1 cellular context compared by ENCODE assay signal in the genomic region with DNA sequence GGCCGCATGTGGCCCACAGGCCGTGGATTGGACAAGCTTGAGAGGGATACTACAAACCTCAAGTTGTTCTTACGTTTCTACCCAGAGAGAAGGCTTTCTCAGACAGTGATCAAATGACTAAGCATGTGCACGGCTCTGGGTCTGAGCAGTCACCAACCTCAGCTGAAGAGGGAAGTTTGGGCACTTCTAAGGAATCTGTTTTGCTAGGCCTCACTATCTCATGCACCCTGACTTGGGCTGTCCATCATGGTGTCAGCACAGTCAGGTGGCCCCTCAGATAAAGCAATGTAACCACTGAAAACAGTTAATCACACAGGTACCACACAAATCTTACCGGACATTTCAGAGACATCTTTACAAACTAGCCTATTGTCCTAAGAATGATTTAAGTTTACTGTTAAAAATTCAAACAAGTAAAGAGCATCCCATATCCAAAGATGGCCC.
TF ChIP-seq lines count a peak whose summit lies in the region.

No MANE protein-coding gene starts in this region.

TF ChIP-seq in K562, 482 proteins besides CTCF, POLR2A, EP300 and RAD21 (continued from another document and continues in another):
- 0 out of 2 replicates have a peak, but pooled peaks have one; percentile 45 for TF ChIP-seq ZNF134 (CRISPR knock-in tag; conservative IDR thresholded peaks at IDR 0.05)
- TF ChIP-seq PHF20 (IDR thresholded peaks at IDR 0.05; ENCODE audit: partially characterized antibody), result no peak
- TF ChIP-seq ZNF830 (CRISPR knock-in tag; IDR thresholded peaks at IDR 0.05), result no peak
- TF ChIP-seq PTBP1 (IDR thresholded peaks at IDR 0.05; ENCODE audit: low read depth, low read length), result no peak
- TF ChIP-seq CBFA2T2 (conservative IDR thresholded peaks at IDR 0.05), result peak; percentile 97
- TF ChIP-seq, protein P1, sequence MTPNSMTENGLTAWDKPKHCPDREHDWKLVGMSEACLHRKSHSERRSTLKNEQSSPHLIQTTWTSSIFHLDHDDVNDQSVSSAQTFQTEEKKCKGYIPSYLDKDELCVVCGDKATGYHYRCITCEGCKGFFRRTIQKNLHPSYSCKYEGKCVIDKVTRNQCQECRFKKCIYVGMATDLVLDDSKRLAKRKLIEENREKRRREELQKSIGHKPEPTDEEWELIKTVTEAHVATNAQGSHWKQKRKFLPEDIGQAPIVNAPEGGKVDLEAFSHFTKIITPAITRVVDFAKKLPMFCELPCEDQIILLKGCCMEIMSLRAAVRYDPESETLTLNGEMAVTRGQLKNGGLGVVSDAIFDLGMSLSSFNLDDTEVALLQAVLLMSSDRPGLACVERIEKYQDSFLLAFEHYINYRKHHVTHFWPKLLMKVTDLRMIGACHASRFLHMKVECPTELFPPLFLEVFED (CRISPR knock-in tag; conservative IDR thresholded peaks at IDR 0.05), result no peak; the same call in 1 of the 2 replicates
- TF ChIP-seq, protein P2, sequence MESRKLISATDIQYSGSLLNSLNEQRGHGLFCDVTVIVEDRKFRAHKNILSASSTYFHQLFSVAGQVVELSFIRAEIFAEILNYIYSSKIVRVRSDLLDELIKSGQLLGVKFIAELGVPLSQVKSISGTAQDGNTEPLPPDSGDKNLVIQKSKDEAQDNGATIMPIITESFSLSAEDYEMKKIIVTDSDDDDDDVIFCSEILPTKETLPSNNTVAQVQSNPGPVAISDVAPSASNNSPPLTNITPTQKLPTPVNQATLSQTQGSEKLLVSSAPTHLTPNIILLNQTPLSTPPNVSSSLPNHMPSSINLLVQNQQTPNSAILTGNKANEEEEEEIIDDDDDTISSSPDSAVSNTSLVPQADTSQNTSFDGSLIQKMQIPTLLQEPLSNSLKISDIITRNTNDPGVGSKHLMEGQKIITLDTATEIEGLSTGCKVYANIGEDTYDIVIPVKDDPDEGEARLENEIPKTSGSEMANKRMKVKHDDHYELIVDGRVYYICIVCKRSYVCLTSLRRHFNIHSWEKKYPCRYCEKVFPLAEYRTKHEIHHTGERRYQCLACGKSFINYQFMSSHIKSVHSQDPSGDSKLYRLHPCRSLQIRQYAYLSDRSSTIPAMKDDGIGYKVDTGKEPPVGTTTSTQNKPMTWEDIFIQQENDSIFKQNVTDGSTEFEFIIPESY (CRISPR knock-in tag; IDR thresholded peaks at IDR 0.05), result no peak
- TF ChIP-seq, protein P3, sequence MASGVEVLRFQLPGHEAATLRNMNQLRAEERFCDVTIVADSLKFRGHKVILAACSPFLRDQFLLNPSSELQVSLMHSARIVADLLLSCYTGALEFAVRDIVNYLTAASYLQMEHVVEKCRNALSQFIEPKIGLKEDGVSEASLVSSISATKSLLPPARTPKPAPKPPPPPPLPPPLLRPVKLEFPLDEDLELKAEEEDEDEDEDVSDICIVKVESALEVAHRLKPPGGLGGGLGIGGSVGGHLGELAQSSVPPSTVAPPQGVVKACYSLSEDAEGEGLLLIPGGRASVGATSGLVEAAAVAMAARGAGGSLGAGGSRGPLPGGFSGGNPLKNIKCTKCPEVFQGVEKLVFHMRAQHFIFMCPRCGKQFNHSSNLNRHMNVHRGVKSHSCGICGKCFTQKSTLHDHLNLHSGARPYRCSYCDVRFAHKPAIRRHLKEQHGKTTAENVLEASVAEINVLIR (CRISPR knock-in tag; IDR thresholded peaks at IDR 0.05), result peak; percentile 64; the same call in 1 of the 2 replicates
- TF ChIP-seq ZNF239 (CRISPR knock-in tag; IDR thresholded peaks at IDR 0.05), result peak; percentile 70
- TF ChIP-seq, protein P4, sequence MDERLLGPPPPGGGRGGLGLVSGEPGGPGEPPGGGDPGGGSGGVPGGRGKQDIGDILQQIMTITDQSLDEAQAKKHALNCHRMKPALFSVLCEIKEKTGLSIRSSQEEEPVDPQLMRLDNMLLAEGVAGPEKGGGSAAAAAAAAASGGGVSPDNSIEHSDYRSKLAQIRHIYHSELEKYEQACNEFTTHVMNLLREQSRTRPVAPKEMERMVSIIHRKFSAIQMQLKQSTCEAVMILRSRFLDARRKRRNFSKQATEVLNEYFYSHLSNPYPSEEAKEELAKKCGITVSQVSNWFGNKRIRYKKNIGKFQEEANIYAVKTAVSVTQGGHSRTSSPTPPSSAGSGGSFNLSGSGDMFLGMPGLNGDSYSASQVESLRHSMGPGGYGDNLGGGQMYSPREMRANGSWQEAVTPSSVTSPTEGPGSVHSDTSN (CRISPR knock-in tag; IDR thresholded peaks at IDR 0.05; ENCODE audit: low read depth), result peak; percentile 93
- TF ChIP-seq, protein P4 (tag; conservative IDR thresholded peaks at IDR 0.05; ENCODE audit: low read depth), result peak; percentile 100
- TF ChIP-seq, protein P5, sequence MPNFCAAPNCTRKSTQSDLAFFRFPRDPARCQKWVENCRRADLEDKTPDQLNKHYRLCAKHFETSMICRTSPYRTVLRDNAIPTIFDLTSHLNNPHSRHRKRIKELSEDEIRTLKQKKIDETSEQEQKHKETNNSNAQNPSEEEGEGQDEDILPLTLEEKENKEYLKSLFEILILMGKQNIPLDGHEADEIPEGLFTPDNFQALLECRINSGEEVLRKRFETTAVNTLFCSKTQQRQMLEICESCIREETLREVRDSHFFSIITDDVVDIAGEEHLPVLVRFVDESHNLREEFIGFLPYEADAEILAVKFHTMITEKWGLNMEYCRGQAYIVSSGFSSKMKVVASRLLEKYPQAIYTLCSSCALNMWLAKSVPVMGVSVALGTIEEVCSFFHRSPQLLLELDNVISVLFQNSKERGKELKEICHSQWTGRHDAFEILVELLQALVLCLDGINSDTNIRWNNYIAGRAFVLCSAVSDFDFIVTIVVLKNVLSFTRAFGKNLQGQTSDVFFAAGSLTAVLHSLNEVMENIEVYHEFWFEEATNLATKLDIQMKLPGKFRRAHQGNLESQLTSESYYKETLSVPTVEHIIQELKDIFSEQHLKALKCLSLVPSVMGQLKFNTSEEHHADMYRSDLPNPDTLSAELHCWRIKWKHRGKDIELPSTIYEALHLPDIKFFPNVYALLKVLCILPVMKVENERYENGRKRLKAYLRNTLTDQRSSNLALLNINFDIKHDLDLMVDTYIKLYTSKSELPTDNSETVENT (CRISPR knock-in tag; IDR thresholded peaks at IDR 0.05), result no peak
- TF ChIP-seq U2AF1 (optimal IDR thresholded peaks at IDR 0.05; ENCODE audit: low read depth, low read length), result no peak
- peak; percentile 94 for TF ChIP-seq PHB2 (IDR thresholded peaks at IDR 0.05; ENCODE audit: low read depth)
- no peak for TF ChIP-seq NR4A1 (CRISPR knock-in tag; IDR thresholded peaks at IDR 0.05)
- TF ChIP-seq NR4A1 (tag; IDR thresholded peaks at IDR 0.05), result peak; percentile 93
- TF ChIP-seq ZNF764 (CRISPR knock-in tag; IDR thresholded peaks at IDR 0.05; ENCODE audit: low read depth), result no peak
- TF ChIP-seq KDM5B (IDR thresholded peaks at IDR 0.05; ENCODE audit: insufficient replicate concordance, low read depth, low read length), result no peak
- no peak for TF ChIP-seq RBM22 (IDR thresholded peaks at IDR 0.05; ENCODE audit: low read depth, low read length, poor library complexity, severe bottlenecking)
- TF ChIP-seq, protein P6, sequence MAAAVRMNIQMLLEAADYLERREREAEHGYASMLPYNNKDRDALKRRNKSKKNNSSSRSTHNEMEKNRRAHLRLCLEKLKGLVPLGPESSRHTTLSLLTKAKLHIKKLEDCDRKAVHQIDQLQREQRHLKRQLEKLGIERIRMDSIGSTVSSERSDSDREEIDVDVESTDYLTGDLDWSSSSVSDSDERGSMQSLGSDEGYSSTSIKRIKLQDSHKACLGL (CRISPR knock-in tag; IDR thresholded peaks at IDR 0.05; ENCODE audit: borderline replicate concordance, poor library complexity, severe bottlenecking), result peak; percentile 10
- TF ChIP-seq, protein P7, sequence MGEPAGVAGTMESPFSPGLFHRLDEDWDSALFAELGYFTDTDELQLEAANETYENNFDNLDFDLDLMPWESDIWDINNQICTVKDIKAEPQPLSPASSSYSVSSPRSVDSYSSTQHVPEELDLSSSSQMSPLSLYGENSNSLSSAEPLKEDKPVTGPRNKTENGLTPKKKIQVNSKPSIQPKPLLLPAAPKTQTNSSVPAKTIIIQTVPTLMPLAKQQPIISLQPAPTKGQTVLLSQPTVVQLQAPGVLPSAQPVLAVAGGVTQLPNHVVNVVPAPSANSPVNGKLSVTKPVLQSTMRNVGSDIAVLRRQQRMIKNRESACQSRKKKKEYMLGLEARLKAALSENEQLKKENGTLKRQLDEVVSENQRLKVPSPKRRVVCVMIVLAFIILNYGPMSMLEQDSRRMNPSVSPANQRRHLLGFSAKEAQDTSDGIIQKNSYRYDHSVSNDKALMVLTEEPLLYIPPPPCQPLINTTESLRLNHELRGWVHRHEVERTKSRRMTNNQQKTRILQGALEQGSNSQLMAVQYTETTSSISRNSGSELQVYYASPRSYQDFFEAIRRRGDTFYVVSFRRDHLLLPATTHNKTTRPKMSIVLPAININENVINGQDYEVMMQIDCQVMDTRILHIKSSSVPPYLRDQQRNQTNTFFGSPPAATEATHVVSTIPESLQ (CRISPR knock-in tag; IDR thresholded peaks at IDR 0.05), result no peak
- TF ChIP-seq, protein P8, sequence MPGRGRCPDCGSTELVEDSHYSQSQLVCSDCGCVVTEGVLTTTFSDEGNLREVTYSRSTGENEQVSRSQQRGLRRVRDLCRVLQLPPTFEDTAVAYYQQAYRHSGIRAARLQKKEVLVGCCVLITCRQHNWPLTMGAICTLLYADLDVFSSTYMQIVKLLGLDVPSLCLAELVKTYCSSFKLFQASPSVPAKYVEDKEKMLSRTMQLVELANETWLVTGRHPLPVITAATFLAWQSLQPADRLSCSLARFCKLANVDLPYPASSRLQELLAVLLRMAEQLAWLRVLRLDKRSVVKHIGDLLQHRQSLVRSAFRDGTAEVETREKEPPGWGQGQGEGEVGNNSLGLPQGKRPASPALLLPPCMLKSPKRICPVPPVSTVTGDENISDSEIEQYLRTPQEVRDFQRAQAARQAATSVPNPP (IDR thresholded peaks at IDR 0.05; ENCODE audit: borderline replicate concordance, insufficient read depth, insufficient read length), result no peak
- no peak for TF ChIP-seq MIER1 (IDR thresholded peaks at IDR 0.05; ENCODE audit: low read depth)
- TF ChIP-seq, protein P9, sequence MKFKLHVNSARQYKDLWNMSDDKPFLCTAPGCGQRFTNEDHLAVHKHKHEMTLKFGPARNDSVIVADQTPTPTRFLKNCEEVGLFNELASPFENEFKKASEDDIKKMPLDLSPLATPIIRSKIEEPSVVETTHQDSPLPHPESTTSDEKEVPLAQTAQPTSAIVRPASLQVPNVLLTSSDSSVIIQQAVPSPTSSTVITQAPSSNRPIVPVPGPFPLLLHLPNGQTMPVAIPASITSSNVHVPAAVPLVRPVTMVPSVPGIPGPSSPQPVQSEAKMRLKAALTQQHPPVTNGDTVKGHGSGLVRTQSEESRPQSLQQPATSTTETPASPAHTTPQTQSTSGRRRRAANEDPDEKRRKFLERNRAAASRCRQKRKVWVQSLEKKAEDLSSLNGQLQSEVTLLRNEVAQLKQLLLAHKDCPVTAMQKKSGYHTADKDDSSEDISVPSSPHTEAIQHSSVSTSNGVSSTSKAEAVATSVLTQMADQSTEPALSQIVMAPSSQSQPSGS (CRISPR knock-in tag; IDR thresholded peaks at IDR 0.05), result no peak
- TF ChIP-seq, protein P10, sequence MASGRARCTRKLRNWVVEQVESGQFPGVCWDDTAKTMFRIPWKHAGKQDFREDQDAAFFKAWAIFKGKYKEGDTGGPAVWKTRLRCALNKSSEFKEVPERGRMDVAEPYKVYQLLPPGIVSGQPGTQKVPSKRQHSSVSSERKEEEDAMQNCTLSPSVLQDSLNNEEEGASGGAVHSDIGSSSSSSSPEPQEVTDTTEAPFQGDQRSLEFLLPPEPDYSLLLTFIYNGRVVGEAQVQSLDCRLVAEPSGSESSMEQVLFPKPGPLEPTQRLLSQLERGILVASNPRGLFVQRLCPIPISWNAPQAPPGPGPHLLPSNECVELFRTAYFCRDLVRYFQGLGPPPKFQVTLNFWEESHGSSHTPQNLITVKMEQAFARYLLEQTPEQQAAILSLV (tag; IDR thresholded peaks at IDR 0.05), result no peak
- TF ChIP-seq, protein P11, sequence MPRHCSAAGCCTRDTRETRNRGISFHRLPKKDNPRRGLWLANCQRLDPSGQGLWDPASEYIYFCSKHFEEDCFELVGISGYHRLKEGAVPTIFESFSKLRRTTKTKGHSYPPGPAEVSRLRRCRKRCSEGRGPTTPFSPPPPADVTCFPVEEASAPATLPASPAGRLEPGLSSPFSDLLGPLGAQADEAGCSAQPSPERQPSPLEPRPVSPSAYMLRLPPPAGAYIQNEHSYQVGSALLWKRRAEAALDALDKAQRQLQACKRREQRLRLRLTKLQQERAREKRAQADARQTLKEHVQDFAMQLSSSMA (CRISPR knock-in tag; IDR thresholded peaks at IDR 0.05), result no peak
- TF ChIP-seq ZNF217 (CRISPR knock-in tag; IDR thresholded peaks at IDR 0.05), result no peak
- peak; percentile 64 for TF ChIP-seq ARHGAP35 (IDR thresholded peaks at IDR 0.05; ENCODE audit: partially characterized antibody)
- TF ChIP-seq FOXJ3 (CRISPR knock-in tag; IDR thresholded peaks at IDR 0.05), result no peak
- TF ChIP-seq GABPB1 (CRISPR knock-in tag; IDR thresholded peaks at IDR 0.05), result no peak
- TF ChIP-seq ARID2 (IDR thresholded peaks at IDR 0.05), result no peak
- no peak for TF ChIP-seq TAF15 (IDR thresholded peaks at IDR 0.05; ENCODE audit: low read depth, low read length)
- no peak for TF ChIP-seq SIX5 (IDR thresholded peaks at IDR 0.05; ENCODE audit: borderline replicate concordance in 1 of 2, insufficient read depth in 1 of 2, low read depth in 1 of 2, low read length in 2 of 2)
- TF ChIP-seq, protein P12, sequence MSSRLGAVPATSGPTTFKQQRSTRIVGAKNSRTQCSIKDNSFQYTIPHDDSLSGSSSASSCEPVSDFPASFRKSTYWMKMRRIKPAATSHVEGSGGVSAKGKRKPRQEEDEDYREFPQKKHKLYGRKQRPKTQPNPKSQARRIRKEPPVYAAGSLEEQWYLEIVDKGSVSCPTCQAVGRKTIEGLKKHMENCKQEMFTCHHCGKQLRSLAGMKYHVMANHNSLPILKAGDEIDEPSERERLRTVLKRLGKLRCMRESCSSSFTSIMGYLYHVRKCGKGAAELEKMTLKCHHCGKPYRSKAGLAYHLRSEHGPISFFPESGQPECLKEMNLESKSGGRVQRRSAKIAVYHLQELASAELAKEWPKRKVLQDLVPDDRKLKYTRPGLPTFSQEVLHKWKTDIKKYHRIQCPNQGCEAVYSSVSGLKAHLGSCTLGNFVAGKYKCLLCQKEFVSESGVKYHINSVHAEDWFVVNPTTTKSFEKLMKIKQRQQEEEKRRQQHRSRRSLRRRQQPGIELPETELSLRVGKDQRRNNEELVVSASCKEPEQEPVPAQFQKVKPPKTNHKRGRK (tag; IDR thresholded peaks at IDR 0.05), result no peak
- no peak; the same call in 1 of the 2 replicates for TF ChIP-seq ZNF263 (CRISPR knock-in tag; IDR thresholded peaks at IDR 0.05; ENCODE audit: borderline replicate concordance)
- no peak for TF ChIP-seq MCM5 (IDR thresholded peaks at IDR 0.05; ENCODE audit: low read depth)
- TF ChIP-seq NFATC3 (IDR thresholded peaks at IDR 0.05), result no peak
- TF ChIP-seq ILF3 (IDR thresholded peaks at IDR 0.05; ENCODE audit: borderline replicate concordance), result 0 out of 2 replicates have a peak, but pooled peaks have one; percentile 66
- TF ChIP-seq EZH2 (IDR thresholded peaks at IDR 0.05; ENCODE audit: borderline replicate concordance, low read depth, low read length), result no peak
- TF ChIP-seq SMAD3 (CRISPR knock-in tag; conservative IDR thresholded peaks at IDR 0.05), result peak; percentile 88
- TF ChIP-seq CBX1 (IDR thresholded peaks at IDR 0.05; ENCODE audit: low read depth), result no peak
